ENCODE assay signal across 23 cellular contexts in genomic region chr4:154602404-154603020, GRCh38. TPM values are rescaled to one million over a fixed set of nuclear protein-coding genes. Genes with fewer than 3 reads are reported as not detected.
A peak's percentile ranks its signal among the peaks of the same experiment; 100 is the strongest.
DNase-seq lines count a peak whose midpoint lies in the region; ATAC-seq, FAIRE-seq and TF ChIP-seq lines count a peak whose summit lies in the region.
"Had no signal": no experiment of that assay in that cellular context is flagged by ENCODE, and none has a peak within 500 bp of the region (broad histone marks: within the 10 kb centered on the region; RNA-seq: fewer than 3 reads in every experiment).

No MANE protein-coding gene starts in this region.

- no peaks in the 10 kb centered on the region for H3K9me3 Mint-ChIP-seq in astrocyte (ENCODE audit: unreplicated experiment)
- no peaks in the 10 kb centered on the region for H3K9me3 Mint-ChIP-seq in GM23338

- ATAC-seq in HG03571 (IDR thresholded peaks at IDR 0.05; ENCODE audit: unreplicated experiment) (no peak), GM23338 (no peak)

- 18% methylated on average over 1 of the region's 1 CpG for WGBS in liver

- H3K9me2 ChIP-seq in GM23338 (ENCODE audit: insufficient read depth), result no peaks in the 10 kb centered on the region
- H3K9me2 ChIP-seq: SK-N-SH had no signal

- H3K4me2 ChIP-seq in astrocyte (ENCODE audit: low read length), result no peak overlapping the region
- no peak overlapping the region for H3K4me2 ChIP-seq in GM23338
- H3K4me2 ChIP-seq: SK-N-SH had no signal

- H3K27ac ChIP-seq in astrocyte (ENCODE audit: low read depth, low read length) (no peak overlapping the region), liver (ENCODE audit: low read depth in 1 of 2, low read length in 2 of 2) (peak overlapping the region; percentile 33 to 47), GM23338 (ENCODE audit: low read depth) (no peak overlapping the region)
- H3K27ac ChIP-seq: Peyer's patch had no signal

- H2AFZ ChIP-seq in astrocyte (ENCODE audit: low read depth, low read length), result no peak overlapping the region
- H2AFZ ChIP-seq in GM23338, result no peak overlapping the region

- no peak for TF ChIP-seq CTCF in astrocyte (IDR thresholded peaks at IDR 0.05; ENCODE audit: insufficient read depth, low read depth, low read length)
- no peak for TF ChIP-seq CTCF in liver (IDR thresholded peaks at IDR 0.05; ENCODE audit: low read depth, low read length, missing input control)
- no peak for TF ChIP-seq CTCF in GM23338 (conservative IDR thresholded peaks at IDR 0.05; ENCODE audit: low read depth in 2 of 2)

- H3K9ac ChIP-seq in astrocyte (ENCODE audit: low read length) (no peak overlapping the region), liver (ENCODE audit: low read depth in 1 of 2, low read length in 2 of 2) (no peak overlapping the region)
- H3K9ac ChIP-seq: SK-N-SH had no signal

- H3K4me3 Mint-ChIP-seq in astrocyte (ENCODE audit: unreplicated experiment) (no peak overlapping the region), GM23338 (no peak overlapping the region)
- H3K4me3 Mint-ChIP-seq: CD14-positive monocyte had no signal

- H3F3A ChIP-seq in GM23338 (replicated peaks; ENCODE audit: low read depth), result no peaks in the 10 kb centered on the region

- H4K20me1 ChIP-seq in astrocyte (ENCODE audit: insufficient read depth, low read length), result no peaks in the 10 kb centered on the region
- no peaks in the 10 kb centered on the region for H4K20me1 ChIP-seq in GM23338 (replicated peaks; ENCODE audit: insufficient read depth)

- H3K36me3 ChIP-seq in astrocyte (ENCODE audit: insufficient read depth, low read length) (no peaks in the 10 kb centered on the region), liver (ENCODE audit: control insufficient read depth in 4 of 4, insufficient read depth in 3 of 4, low read depth in 1 of 4, low read length in 3 of 4) (peaks cover 0 to 21% (median 7%) of the 10 kb centered on the region in 4 donors), GM23338 (ENCODE audit: insufficient read depth) (no peaks in the 10 kb centered on the region)
- H3K36me3 ChIP-seq: Peyer's patch had no signal

- DNase-seq in Daoy (ENCODE audit: low read depth) (peak; percentile 16), astrocyte (ENCODE audit: low read depth) (peak; percentile 28), GM23338 (ENCODE audit: low spot score) (no peak)
- DNase-seq in Jurkat, Clone E6-1 (ENCODE audit: low read depth, low spot score), result peak; percentile 53
- DNase-seq in activated CD4-positive, alpha-beta T cell treated with anti-CD3 and anti-CD28 coated beads for 48 hours, result no peak
- DNase-seq: ACHN, AML-193, Caco-2, DMS153, KBM-7, NCI-H1092, NCI-H146, NCI-H2081, NCI-H524, Peyer's patch, SHP77, SK-N-SH, T-helper 1 cell had no signal

- no peak overlapping the region for H3K27ac Mint-ChIP-seq in astrocyte (ENCODE audit: unreplicated experiment)
- H3K27ac Mint-ChIP-seq in GM23338, result no peak overlapping the region
- H3K27ac Mint-ChIP-seq: CD14-positive monocyte had no signal

- H3K36me3 Mint-ChIP-seq in astrocyte (ENCODE audit: low read depth, unreplicated experiment) (no peaks in the 10 kb centered on the region), GM23338 (ENCODE audit: low read depth) (no peaks in the 10 kb centered on the region)
- H3K36me3 Mint-ChIP-seq: CD14-positive monocyte had no signal

- H3K4me1 Mint-ChIP-seq in astrocyte (ENCODE audit: low read depth, unreplicated experiment) (no peaks in the 10 kb centered on the region), GM23338 (peaks cover 7% of the 10 kb centered on the region)
- H3K4me1 Mint-ChIP-seq: CD14-positive monocyte had no signal

- H3K4me1 ChIP-seq in astrocyte (ENCODE audit: insufficient read depth, low read length) (no peaks in the 10 kb centered on the region), liver (ENCODE audit: control insufficient read depth in 4 of 4, insufficient read depth in 4 of 4, low read length in 3 of 4) (peaks cover 0 to 21% (median 9%) of the 10 kb centered on the region in 4 donors), GM23338 (ENCODE audit: insufficient read depth) (0 out of 2 replicates have a peak, but pooled peaks cover 3% of the 10 kb centered on the region)
- H3K4me1 ChIP-seq: Peyer's patch had no signal

- H3K4me3 ChIP-seq in Jurkat, Clone E6-1 (ENCODE audit: low read length), result no peak overlapping the region
- H3K4me3 ChIP-seq in astrocyte (ENCODE audit: insufficient read depth, low read depth, low read length) (no peak overlapping the region), liver (ENCODE audit: low read depth in 1 of 3, low read length in 3 of 3) (no peak overlapping the region), GM23338 (no peak overlapping the region)
- H3K4me3 ChIP-seq: Peyer's patch had no signal

- H3K27me3 ChIP-seq in astrocyte (ENCODE audit: insufficient read depth, low read length) (no peaks in the 10 kb centered on the region), liver (ENCODE audit: control insufficient read depth in 4 of 4, insufficient read depth in 4 of 4, low read length in 3 of 4) (no peaks in the 10 kb centered on the region), GM23338 (ENCODE audit: insufficient read depth) (no peaks in the 10 kb centered on the region)
- H3K27me3 ChIP-seq: Peyer's patch had no signal

- H3K79me2 ChIP-seq in astrocyte (ENCODE audit: insufficient read depth, low read length) (no peaks in the 10 kb centered on the region), GM23338 (replicated peaks; ENCODE audit: insufficient read depth) (no peaks in the 10 kb centered on the region)

- no peaks in the 10 kb centered on the region for H3K27me3 Mint-ChIP-seq in astrocyte (ENCODE audit: low read depth, unreplicated experiment)
- H3K27me3 Mint-ChIP-seq in GM23338 (ENCODE audit: insufficient read depth, low read depth, poor library complexity), result peaks cover 2% of the 10 kb centered on the region

- no peak for FAIRE-seq in astrocyte (lab: Jason Lieb, UNC)

- H3K9me3 ChIP-seq in astrocyte (ENCODE audit: insufficient read depth, low read depth, low read length) (no peaks in the 10 kb centered on the region), liver (ENCODE audit: control insufficient read depth in 4 of 4, low read length in 3 of 4) (no peaks in the 10 kb centered on the region)
- H3K9me3 ChIP-seq: Caco-2, Peyer's patch, SK-N-SH had no signal

- no peak for TF ChIP-seq RAD21 in liver (IDR thresholded peaks at IDR 0.05)

TF ChIP-seq in liver, 16 proteins besides CTCF, POLR2A, EP300 and RAD21 (continues in another document):
- TF ChIP-seq GABPA (IDR thresholded peaks at IDR 0.05 in 1 of 2, conservative IDR thresholded peaks at IDR 0.05 in 1 of 2) (no peak), NR2F2 (IDR thresholded peaks at IDR 0.05) (no peak), HNF4G (IDR thresholded peaks at IDR 0.05) (peak; percentile 5), YY1 (IDR thresholded peaks at IDR 0.05) (peak; percentile 47), MAX (IDR thresholded peaks at IDR 0.05) (no peak), TAF1 (conservative IDR thresholded peaks at IDR 0.05) (no peak), RXRA (IDR thresholded peaks at IDR 0.05) (no peak)

RNA-seq across cellular contexts. Expression of gene FGG, which starts 9.9 kb away (rescaled TPM):
- not detected in 2 replicates for total RNA-seq in Daoy (2014; rRNA removed; shearing (Covaris generic))
- not detected for polyA plus RNA-seq in Jurkat, Clone E6-1 (2012; ENCODE audit: insufficient read depth, insufficient read length)
- not detected in 2 replicates for total RNA-seq in astrocyte
- total RNA-seq in liver, result over 10,000 TPM; 11,566 to 20,700 TPM
- polyA plus RNA-seq in liver, result over 10,000 TPM in 1 of 2 donors, 1,000 to 10,000 TPM in 1; 7,404 to 18,576 TPM
- 0.27 TPM in 1 of 2 replicates, not detected in the other for total RNA-seq in GM23338 (2014; rRNA removed; shearing (Covaris generic))
- not detected in 2 replicates for polyA plus RNA-seq in GM23338 (2016; fragmentation: Nextera tagmentation; extraction: Ambion mirVana)
- total RNA-seq: G401, M059J, Peyer's patch had no signal
- polyA plus RNA-seq: CD14-positive monocyte, SK-N-SH had no signal

RNA-seq across cellular contexts. Expression of gene FGA, which starts 12.0 kb away (rescaled TPM):
- not detected in 2 replicates for total RNA-seq in Daoy (2014; rRNA removed; shearing (Covaris generic))
- not detected for polyA plus RNA-seq in Jurkat, Clone E6-1 (2012; ENCODE audit: insufficient read depth, insufficient read length)
- not detected in 2 replicates for total RNA-seq in astrocyte
- total RNA-seq in liver, result over 10,000 TPM; 12,179 to 25,210 TPM
- polyA plus RNA-seq in liver, result over 10,000 TPM in 1 of 2 donors, 1,000 to 10,000 TPM in 1; 8,747 to 16,618 TPM
- not detected in 2 replicates for total RNA-seq in GM23338 (2014; rRNA removed; shearing (Covaris generic))
- polyA plus RNA-seq in GM23338 (2016; fragmentation: Nextera tagmentation; extraction: Ambion mirVana), result not detected in 2 replicates
- total RNA-seq: G401, M059J, Peyer's patch had no signal
- polyA plus RNA-seq: CD14-positive monocyte, SK-N-SH had no signal

RNA-seq across cellular contexts. Expression of gene FGB, which starts 39.7 kb away (rescaled TPM):
- total RNA-seq in Daoy (2014; rRNA removed; shearing (Covaris generic)), result not detected in 2 replicates
- polyA plus RNA-seq in Jurkat, Clone E6-1 (2012; ENCODE audit: insufficient read depth, insufficient read length), result not detected
- total RNA-seq in astrocyte (2.8 and 3.0 TPM in 2 replicates), liver (over 10,000 TPM; 11,744 to 21,431 TPM)
- polyA plus RNA-seq in liver (over 10,000 TPM; 11,318 to 19,021 TPM), GM23338 (2016; fragmentation: Nextera tagmentation; extraction: Ambion mirVana) (not detected in 2 replicates)
- not detected in 2 replicates for total RNA-seq in GM23338 (2014; rRNA removed; shearing (Covaris generic))
- total RNA-seq: G401, M059J, Peyer's patch had no signal
- polyA plus RNA-seq: CD14-positive monocyte, SK-N-SH had no signal

RNA-seq across cellular contexts. Expression of gene PLRG1, which starts 52.3 kb away (rescaled TPM):
- total RNA-seq in Daoy (2014; rRNA removed; shearing (Covaris generic)), result 45.7 and 58.4 TPM in 2 replicates
- polyA plus RNA-seq in Jurkat, Clone E6-1 (2012; ENCODE audit: insufficient read depth, insufficient read length), result 94.5 TPM
- total RNA-seq in astrocyte (77.4 and 81.3 TPM in 2 replicates), liver (10 to 100 TPM; 28.4 to 51.5 TPM)
- polyA plus RNA-seq in liver (10 to 100 TPM; 27.2 to 31.3 TPM), GM23338 (2016; fragmentation: Nextera tagmentation; extraction: Ambion mirVana) (73.3 and 77.3 TPM in 2 replicates)
- total RNA-seq in GM23338 (2014; rRNA removed; shearing (Covaris generic)), result 74.2 and 82.7 TPM in 2 replicates

Comparison
In these comparisons a context has a peak if more than half of its experiments do, and no peak if none do; other contexts are left out.
1. DNase-seq: peak in Daoy (single experiment), Jurkat, Clone E6-1 (single experiment) and astrocyte (single experiment); none in activated CD4-positive, alpha-beta T cell treated with anti-CD3 and anti-CD28 coated beads for 48 hours (single experiment) and GM23338 (single experiment).
2. H3K27ac ChIP-seq: peak in liver (2 of 2); none in astrocyte (single experiment) and GM23338 (single experiment).
3. RNA of gene FGG, which starts 9.9 kb away (total RNA-seq): 11,566 to 20,700 TPM in liver; not detected in Daoy, not detected in astrocyte and 0.27 TPM in GM23338; every median in the first group is over 1,000 times any median in the second.
4. RNA of gene FGA, which starts 12.0 kb away (total RNA-seq): 12,179 to 25,210 TPM in liver; not detected in Daoy, not detected in astrocyte and not detected in GM23338; every median in the first group is over 1,000 times any median in the second.
5. RNA of gene FGB, which starts 39.7 kb away (total RNA-seq): 11,744 to 21,431 TPM in liver; 2.8 to 3.0 TPM in astrocyte, not detected in Daoy and not detected in GM23338; every median in the first group is over 1,000 times any median in the second.